In the genomic region with DNA sequence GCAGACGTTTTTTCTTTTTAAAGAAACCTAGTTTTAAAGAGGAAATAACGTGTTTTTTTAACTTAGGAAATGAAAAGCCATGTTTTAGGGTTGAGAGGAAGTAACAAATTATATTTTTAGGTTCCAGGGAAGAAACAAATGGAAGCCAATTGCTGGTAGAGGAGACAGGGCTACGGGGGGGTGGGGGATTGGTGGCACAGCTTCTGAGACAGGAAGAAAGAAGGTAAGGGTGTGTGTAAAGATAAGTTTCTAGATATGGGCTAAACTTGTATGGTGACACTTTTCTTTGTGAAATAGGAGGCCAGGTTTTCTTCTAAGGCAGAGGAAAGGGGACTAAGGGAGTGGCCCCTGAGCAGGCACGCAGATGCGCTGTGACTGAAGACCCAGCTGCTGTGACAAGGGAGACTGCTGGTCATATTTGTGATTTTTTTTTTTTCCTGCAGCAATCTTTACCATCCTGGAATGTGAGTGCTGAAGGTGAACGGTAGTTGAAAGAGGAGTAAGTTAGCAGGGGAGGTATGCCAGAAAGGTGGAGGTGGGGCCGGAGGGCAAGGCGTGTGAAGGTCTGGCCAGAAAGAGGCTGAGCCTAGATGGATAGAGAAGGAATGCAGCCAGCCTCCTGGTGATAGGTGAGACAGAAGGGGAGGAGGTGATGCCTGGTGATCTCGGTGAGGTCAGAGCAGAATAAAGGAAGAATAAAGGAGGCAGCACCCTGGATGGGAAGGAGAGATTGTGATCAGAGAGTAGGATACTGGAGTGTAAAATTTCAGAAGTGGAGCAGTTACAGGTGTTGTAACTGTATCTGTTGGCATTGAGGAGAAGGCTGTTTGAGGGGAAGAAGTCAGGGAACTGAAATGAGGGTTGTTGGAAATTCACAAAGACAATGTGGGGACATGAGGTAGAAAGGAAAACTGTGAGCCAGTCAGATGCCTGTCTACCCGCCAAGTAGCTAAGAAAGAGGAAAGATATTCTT, we compare ENCODE assay signal across 9 cellular contexts. TPM values are rescaled to one million over a fixed set of nuclear protein-coding genes. Genes with fewer than 3 reads are reported as not detected.
A peak's percentile ranks its signal among the peaks of the same experiment; 100 is the strongest.
DNase-seq lines count a peak whose midpoint lies in the region; ATAC-seq, FAIRE-seq and TF ChIP-seq lines count a peak whose summit lies in the region.
"Had no signal": no experiment of that assay in that cellular context is flagged by ENCODE, and none has a peak within 500 bp of the region (broad histone marks: within the 10 kb centered on the region; RNA-seq: fewer than 3 reads in every experiment).

No MANE protein-coding gene starts in this region.

- no peak overlapping the region for H3K27ac ChIP-seq in suprapubic skin
- H3K27ac ChIP-seq: SJSA1 had no signal

- H3K36me3 ChIP-seq in suprapubic skin, result peaks cover 14% of the 10 kb centered on the region

- TF ChIP-seq CTCF in suprapubic skin (IDR thresholded peaks at IDR 0.05), result no peak

- H3K9me3 ChIP-seq in iPS-18c (ENCODE audit: control insufficient read depth, insufficient read depth, low read length) (no peaks in the 10 kb centered on the region), suprapubic skin (no peaks in the 10 kb centered on the region)
- H3K9me3 ChIP-seq: SJSA1 had no signal

- DNase-seq in activated T-cell treated with anti-CD3 and anti-CD28 coated beads, Interleukin-2, amount 50 U/mL, for 4 hours, result no peak
- DNase-seq in activated T-cell treated with anti-CD3 and anti-CD28 coated beads, Interleukin-2, amount 50 U/mL, for 1 hour, result no peak
- DNase-seq in activated naive CD4-positive, alpha-beta T cell treated with anti-CD3 and anti-CD28 coated beads, Interleukin-2, amount 50 U/mL, for 16 hours, result peak; percentile 13
- DNase-seq in suprapubic skin (ENCODE audit: low spot score in 2 of 2) (no peak), HTR-8/SVneo (ENCODE audit: insufficient read length, low spot score) (no peak), ureter (ENCODE audit: low spot score) (no peak)

- no peak for ATAC-seq in activated T-cell treated with anti-CD3 and anti-CD28 coated beads, Interleukin-2, amount 50 U/mL, for 4 hours
- ATAC-seq in GM18502 (IDR thresholded peaks at IDR 0.05; ENCODE audit: poor library complexity, unreplicated experiment), result no peak

- no peaks in the 10 kb centered on the region for H3K27me3 Mint-ChIP-seq in activated T-cell treated with anti-CD3 and anti-CD28 coated beads, Interleukin-2, amount 50 U/mL, for 4 hours (ENCODE audit: low read depth)

- TF ChIP-seq EP300 in suprapubic skin (IDR thresholded peaks at IDR 0.05), result no peak

- no peaks in the 10 kb centered on the region for H3K27me3 ChIP-seq in suprapubic skin
- H3K27me3 ChIP-seq: SJSA1 had no signal

- no peak for FAIRE-seq in HTR-8/SVneo (lab: Jason Lieb, UNC)

- peak overlapping the region; percentile 15 for H3K4me3 ChIP-seq in iPS-18c (ENCODE audit: insufficient read depth, low read depth, low read length)
- peak overlapping the region; percentile 82 for H3K4me3 ChIP-seq in suprapubic skin

- peaks cover 22% of the 10 kb centered on the region for H3K4me1 ChIP-seq in suprapubic skin

- no peak for TF ChIP-seq POLR2A in suprapubic skin (IDR thresholded peaks at IDR 0.05)

- WGBS in suprapubic skin, result 44% methylated on average over 10 of the region's 10 CpGs

- peak overlapping the region; percentile 99 for H3K4me3 Mint-ChIP-seq in activated T-cell treated with anti-CD3 and anti-CD28 coated beads, Interleukin-2, amount 50 U/mL, for 4 hours

- peaks cover 9% of the 10 kb centered on the region for H3K36me3 Mint-ChIP-seq in activated T-cell treated with anti-CD3 and anti-CD28 coated beads, Interleukin-2, amount 50 U/mL, for 4 hours (ENCODE audit: insufficient read depth)

- H3K4me1 Mint-ChIP-seq in activated T-cell treated with anti-CD3 and anti-CD28 coated beads, Interleukin-2, amount 50 U/mL, for 4 hours (ENCODE audit: low read depth), result peaks cover 33% of the 10 kb centered on the region

- H3K9me3 Mint-ChIP-seq in activated T-cell treated with anti-CD3 and anti-CD28 coated beads, Interleukin-2, amount 50 U/mL, for 4 hours, result no peaks in the 10 kb centered on the region

RNA-seq across cellular contexts. Expression of a gene that starts 1.7 kb away (rescaled TPM):
- 10 to 100 TPM; 18.8 to 20.4 (median 20.2) TPM for total RNA-seq in activated T-cell treated with anti-CD3 and anti-CD28 coated beads, Interleukin-2, amount 50 U/mL, for 4 hours
- total RNA-seq in suprapubic skin, result 10 to 100 TPM; 15.1 to 21.6 (median 19.1) TPM
- 50.7 TPM for total RNA-seq in ureter

RNA-seq across cellular contexts. Expression of a gene that starts 32.0 kb away (rescaled TPM):
- 1 to 10 TPM; 5.0 to 6.7 (median 6.5) TPM for total RNA-seq in activated T-cell treated with anti-CD3 and anti-CD28 coated beads, Interleukin-2, amount 50 U/mL, for 4 hours
- total RNA-seq in suprapubic skin (1 to 10 TPM; 3.7 to 6.4 (median 5.0) TPM), ureter (9.8 TPM)
